15 cellular contexts compared by ENCODE assay signal in genomic region chr2:73822276-73822675, GRCh38. TPM values are rescaled to one million over a fixed set of nuclear protein-coding genes. Genes with fewer than 3 reads are reported as not detected.
A peak's percentile ranks its signal among the peaks of the same experiment; 100 is the strongest.
DNase-seq lines count a peak whose midpoint lies in the region; ATAC-seq, FAIRE-seq and TF ChIP-seq lines count a peak whose summit lies in the region.
"Had no signal": no experiment of that assay in that cellular context is flagged by ENCODE, and none has a peak within 500 bp of the region (broad histone marks: within the 10 kb centered on the region; RNA-seq: fewer than 3 reads in every experiment).

No MANE protein-coding gene starts in this region.

- H3K9me3 Mint-ChIP-seq in type B pancreatic cell: no peaks in the 10 kb centered on the region
- H3K9me3 Mint-ChIP-seq: CD8-positive, alpha-beta T cell; endodermal cell had no signal

- ATAC-seq in GM18517 (IDR thresholded peaks at IDR 0.05; ENCODE audit: unreplicated experiment) (peak; percentile 85), GM19452 (IDR thresholded peaks at IDR 0.05; ENCODE audit: unreplicated experiment) (peak; percentile 75), HG03064 (IDR thresholded peaks at IDR 0.05; ENCODE audit: low read depth, unreplicated experiment) (peak; percentile 63), heart right ventricle (no peak)
- ATAC-seq: CD8-positive, alpha-beta T cell had no signal

- H3K36me3 Mint-ChIP-seq in type B pancreatic cell: no peaks in the 10 kb centered on the region
- H3K36me3 Mint-ChIP-seq: CD8-positive, alpha-beta T cell had no signal

- H3K4me1 Mint-ChIP-seq in type B pancreatic cell (ENCODE audit: unreplicated experiment): no peaks in the 10 kb centered on the region
- H3K4me1 Mint-ChIP-seq: endodermal cell had no signal

- no peaks in the 10 kb centered on the region for H3K27me3 ChIP-seq in heart right ventricle
- H3K27me3 ChIP-seq: brain microvascular endothelial cell had no signal

- H3K4me3 ChIP-seq in SK-N-MC (no peak overlapping the region), heart right ventricle (no peak overlapping the region)

- H3K27ac ChIP-seq in SK-N-MC: peak overlapping the region; percentile 49
- no peak overlapping the region for H3K27ac ChIP-seq in heart right ventricle
- H3K27ac ChIP-seq: brain microvascular endothelial cell had no signal

- H3K4me1 ChIP-seq in heart right ventricle: peaks cover 0 to 4% (median 0%) of the 10 kb centered on the region in 9 donors

- no peak overlapping the region for H3K4me3 Mint-ChIP-seq in type B pancreatic cell
- H3K4me3 Mint-ChIP-seq: CD8-positive, alpha-beta T cell; endodermal cell had no signal

- DNase-seq in SK-N-MC (ENCODE audit: low read depth, low spot score) (peak; percentile 55), HTR-8/SVneo (ENCODE audit: insufficient read length, low spot score) (no peak), heart right ventricle (no peak), type B pancreatic cell (ENCODE audit: extremely low spot score, unreplicated experiment) (no peak)
- DNase-seq: brain microvascular endothelial cell; CD8-positive, alpha-beta T cell; endodermal cell; SHP77 treated with DMSO at 0.1 percent for 48 hours had no signal

- H3K9me3 ChIP-seq in SK-N-MC (ENCODE audit: low read depth, low read length): no peaks in the 10 kb centered on the region
- no peaks in the 10 kb centered on the region for H3K9me3 ChIP-seq in heart right ventricle

- intact Hi-C loops in heart right ventricle (cut with DNase I): loop anchor here in 2 of 10 donors (10.0 kb wide), 6 partner anchors 103 to 513 kb away; partner anchors contain the start of genes BOLA3 (in 2 of the 2), TET3 (in 2 of the 2) and DGUOK (in 1 of the 2)

- H3K36me3 ChIP-seq in SK-N-MC (ENCODE audit: insufficient read depth, low read length): no peaks in the 10 kb centered on the region
- H3K36me3 ChIP-seq in heart right ventricle: no peaks in the 10 kb centered on the region
- H3K36me3 ChIP-seq: brain microvascular endothelial cell had no signal

- H3K27me3 Mint-ChIP-seq in type B pancreatic cell: peaks cover 52% of the 10 kb centered on the region

- H3K9ac ChIP-seq in SK-N-MC (ENCODE audit: insufficient read length): no peak overlapping the region

- no peak for FAIRE-seq in HTR-8/SVneo (lab: Jason Lieb, UNC)

- H3K27ac Mint-ChIP-seq in type B pancreatic cell: no peak overlapping the region
- H3K27ac Mint-ChIP-seq: CD8-positive, alpha-beta T cell; endodermal cell had no signal

- WGBS in heart right ventricle, 2 donors: 49 to 51% methylated on average over 1 of the region's 1 CpG

- TF ChIP-seq CTCF in heart right ventricle (IDR thresholded peaks at IDR 0.05) (no peak), type B pancreatic cell (conservative IDR thresholded peaks at IDR 0.05) (no peak)

RNA-seq across cellular contexts. Expression of gene STAMBP, which starts 6.5 kb away (rescaled TPM):
- total RNA-seq in heart right ventricle: 10 to 100 TPM; 24.6 to 37.5 (median 33.0) TPM
- polyA plus RNA-seq in heart right ventricle: 10 to 100 TPM; 12.1 to 24.4 TPM
- total RNA-seq in type B pancreatic cell (ENCODE audit: low replicate concordance): 39.0 and 41.0 TPM in 2 replicates

RNA-seq across cellular contexts. Expression of gene C2orf78, which starts 38.3 kb away (rescaled TPM):
- total RNA-seq in heart right ventricle (not detected), type B pancreatic cell (ENCODE audit: low replicate concordance) (not detected in 2 replicates)
- polyA plus RNA-seq in heart right ventricle: not detected
- total RNA-seq: CD8-positive, alpha-beta T cell; endodermal cell; kidney epithelial cell; MCF 10A; renal cortical epithelial cell; subcutaneous adipose tissue had no signal

RNA-seq across cellular contexts. Expression of gene DUSP11, which starts 42.4 kb away (rescaled TPM):
- 10 to 100 TPM in 7 of 10 donors, 1 to 10 TPM in 3; 9.2 to 11.6 (median 10.8) TPM for total RNA-seq in heart right ventricle
- polyA plus RNA-seq in heart right ventricle: 10 to 100 TPM in 1 of 2 donors, 1 to 10 TPM in 1; 7.9 to 12.9 TPM
- total RNA-seq in type B pancreatic cell (ENCODE audit: low replicate concordance): 26.1 and 30.9 TPM in 2 replicates

Comparison
In these comparisons a context has a peak if more than half of its experiments do, and no peak if none do; other contexts are left out.
1. ATAC-seq: peak in GM18517 (single experiment), GM19452 (single experiment) and HG03064 (single experiment); none in heart right ventricle (0 of 8).